7 cellular contexts compared by ENCODE assay signal in genomic region chr9:122091682-122092592, GRCh38. TPM values are rescaled to one million over a fixed set of nuclear protein-coding genes. Genes with fewer than 3 reads are reported as not detected.
DNase-seq lines count a peak whose midpoint lies in the region; ATAC-seq, FAIRE-seq and TF ChIP-seq lines count a peak whose summit lies in the region.

No MANE protein-coding gene starts in this region.

- peaks cover 0 to 6% of the 10 kb centered on the region in 2 donors for H3K27me3 Mint-ChIP-seq in T-cell

- ATAC-seq in T-cell (replicated peaks in 1 of 4) = no peak
- ATAC-seq in gastroesophageal sphincter = no peak
- no peak for ATAC-seq in HG03196 (IDR thresholded peaks at IDR 0.05; ENCODE audit: unreplicated experiment)

- no peaks in the 10 kb centered on the region for H3K9me3 Mint-ChIP-seq in T-cell

- TF ChIP-seq CTCF in gastroesophageal sphincter (IDR thresholded peaks at IDR 0.05) = no peak

- H3K9me3 ChIP-seq in HAP-1 = no peaks in the 10 kb centered on the region
- no peaks in the 10 kb centered on the region for H3K9me3 ChIP-seq in gastroesophageal sphincter
- H3K9me3 ChIP-seq in small intestine (ENCODE audit: control insufficient read depth, low read depth) = no peaks in the 10 kb centered on the region

- H3K36me3 Mint-ChIP-seq in T-cell = peaks cover 11% of the 10 kb centered on the region

- H3K27ac ChIP-seq in gastroesophageal sphincter = peak overlapping the region; percentile 29 to 88 (median 86)
- H3K27ac ChIP-seq in small intestine (ENCODE audit: low read depth in 1 of 2, low read length in 1 of 2) = no peak overlapping the region

- peaks cover 40 to 45% (median 43%) of the 10 kb centered on the region in 3 donors for H3K4me1 Mint-ChIP-seq in T-cell

- no peaks in the 10 kb centered on the region for H3K27me3 ChIP-seq in HAP-1 (ENCODE audit: low read depth)
- H3K27me3 ChIP-seq in gastroesophageal sphincter = no peaks in the 10 kb centered on the region
- H3K27me3 ChIP-seq in small intestine (ENCODE audit: control insufficient read depth in 2 of 2, insufficient read depth in 2 of 2, low read length in 2 of 2) = no peaks in the 10 kb centered on the region

- FAIRE-seq in small intestine (lab: Jason Lieb, UNC) (no peak), RCC 7860 (lab: Jason Lieb, UNC) (no peak)

- CTCF ChIA-PET in T-cell (lab: Charles Lee) = interaction anchor here in 1 of 2 donors (0.8 to 1.1 kb wide), 2 partner anchors 33 to 1177 kb away, joined by 3 read pairs; no protein-coding TSS in a partner anchor

- H3K4me1 ChIP-seq in HAP-1 (peaks cover 8% of the 10 kb centered on the region), gastroesophageal sphincter (peaks cover 0 to 71% (median 24%) of the 10 kb centered on the region in 3 donors), small intestine (ENCODE audit: control insufficient read depth in 2 of 2, insufficient read depth in 1 of 2, low read depth in 1 of 2, low read length in 1 of 2) (peaks cover 8 to 9% of the 10 kb centered on the region in 2 donors)

- WGBS in gastroesophageal sphincter (ENCODE audit: low coverage in 1 of 2), 2 donors = 39 to 68% methylated on average over 4 to 9 of the region's 11 CpGs
- WGBS in small intestine, 3 donors = 43 to 46% (median 43%) methylated on average over 11 of the region's 11 CpGs

- TF ChIP-seq POLR2A in gastroesophageal sphincter (IDR thresholded peaks at IDR 0.05) = no peak

- DNase-seq in HAP-1 (ENCODE audit: low spot score in 2 of 2) = no peak
- DNase-seq in T-cell = no peak
- no peak for DNase-seq in small intestine
- DNase-seq in RCC 7860 (ENCODE audit: low spot score) = no peak
- DNase-seq in NCI-H1048 (lab: John Stamatoyannopoulos, UW) = no peak

- POLR2A ChIA-PET in T-cell (lab: Charles Lee) = no interaction called here

- in situ Hi-C loops in HAP-1 (cut with MboI; ENCODE audit: low sequenced_read_pairs) = no loop called here

- peak overlapping the region; percentile 67 for H3K4me3 ChIP-seq in HAP-1
- peak overlapping the region; percentile 68 to 87 for H3K4me3 ChIP-seq in gastroesophageal sphincter
- peak overlapping the region; percentile 75 to 77 for H3K4me3 ChIP-seq in small intestine (ENCODE audit: low read depth in 1 of 2, low read length in 2 of 2)

- H3K4me3 Mint-ChIP-seq in T-cell = peak overlapping the region; percentile 83 to 91 (median 89)

- no peak overlapping the region for H3K27ac Mint-ChIP-seq in T-cell

- H3K36me3 ChIP-seq in HAP-1 (replicated peaks) (peaks cover 3% of the 10 kb centered on the region; the same call in 1 of the 2 replicates), gastroesophageal sphincter (no peaks in the 10 kb centered on the region), small intestine (ENCODE audit: control insufficient read depth in 2 of 2, insufficient read depth in 2 of 2, low read length in 2 of 2) (no peaks in the 10 kb centered on the region)

- TF ChIP-seq EP300 in gastroesophageal sphincter (IDR thresholded peaks at IDR 0.05) = no peak

RNA-seq across cellular contexts. Expression of gene TTLL11, which starts 1.2 kb away (rescaled TPM):
- 1 to 10 TPM; 3.4 to 4.8 (median 4.6) TPM for total RNA-seq in T-cell
- 10 to 100 TPM; 15.1 to 42.6 (median 29.1) TPM for total RNA-seq in gastroesophageal sphincter
- polyA plus RNA-seq in small intestine = 1 to 10 TPM; 3.2 to 4.8 (median 4.0) TPM

Comparison
In these comparisons a context has a peak if more than half of its experiments do, and no peak if none do; other contexts are left out.
1. H3K27ac ChIP-seq: peak in gastroesophageal sphincter (4 of 4); none in small intestine (0 of 2).
2. Peak in every context shown above with its lines, with median percentiles within 50 percentile points of each other: H3K4me3 ChIP-seq.